In genomic region chr20:41040855-41041254, GRCh38 we compare ENCODE assay signal across 23 cellular contexts. TPM values are rescaled to one million over a fixed set of nuclear protein-coding genes. Genes with fewer than 3 reads are reported as not detected.
DNase-seq lines count a peak whose midpoint lies in the region; ATAC-seq and TF ChIP-seq lines count a peak whose summit lies in the region.
"Had no signal": no experiment of that assay in that cellular context is flagged by ENCODE, and none has a peak within 500 bp of the region (broad histone marks: within the 10 kb centered on the region; RNA-seq: fewer than 3 reads in every experiment).

No MANE protein-coding gene starts in this region.

- H3K4me3 ChIP-seq in DND-41 (ENCODE audit: low read depth in 1 of 2, low read length in 2 of 2) (no peak overlapping the region), esophagus squamous epithelium (no peak overlapping the region)
- H3K4me3 ChIP-seq: HAP-1, skin epidermis, tibial nerve had no signal

- TF ChIP-seq POLR2A in esophagus squamous epithelium (IDR thresholded peaks at IDR 0.05) = no peak

- H3K9me3 ChIP-seq in DND-41 (ENCODE audit: insufficient read depth, low read length, severe bottlenecking) = no peaks in the 10 kb centered on the region
- H3K9me3 ChIP-seq in esophagus squamous epithelium = no peaks in the 10 kb centered on the region
- H3K9me3 ChIP-seq: HAP-1, tibial nerve had no signal

- H3K27ac Mint-ChIP-seq in activated CD4-positive, alpha-beta memory T cell treated with anti-CD3 and anti-CD28 coated beads for 36 hours = peak overlapping the region; percentile 60
- H3K27ac Mint-ChIP-seq in osteocyte (ENCODE audit: unreplicated experiment) = peak overlapping the region; percentile 31
- H3K27ac Mint-ChIP-seq: stimulated activated naive CD8-positive, alpha-beta T cell treated with anti-CD3 and anti-CD28 coated beads, Interleukin-15, amount 100 ng/mL, for 72 hours had no signal

- H3K9ac ChIP-seq in DND-41 (ENCODE audit: low read depth, low read length) = no peak overlapping the region

- TF ChIP-seq CTCF in DND-41 (IDR thresholded peaks at IDR 0.05; ENCODE audit: borderline replicate concordance, extremely low read depth, low read length, poor library complexity, severe bottlenecking) = no peak
- no peak for TF ChIP-seq CTCF in osteocyte (IDR thresholded peaks at IDR 0.05)
- no peak for TF ChIP-seq CTCF in esophagus squamous epithelium (IDR thresholded peaks at IDR 0.05)

- no peaks in the 10 kb centered on the region for H3K27me3 Mint-ChIP-seq in activated T-cell treated with anti-CD3 and anti-CD28 coated beads, Interleukin-2, amount 50 U/mL, for 4 hours (ENCODE audit: low read depth)
- no peaks in the 10 kb centered on the region for H3K27me3 Mint-ChIP-seq in activated CD4-positive, alpha-beta memory T cell treated with anti-CD3 and anti-CD28 coated beads for 36 hours
- no peaks in the 10 kb centered on the region for H3K27me3 Mint-ChIP-seq in osteocyte (ENCODE audit: unreplicated experiment)
- H3K27me3 Mint-ChIP-seq: stimulated activated naive CD8-positive, alpha-beta T cell treated with anti-CD3 and anti-CD28 coated beads, Interleukin-15, amount 100 ng/mL, for 72 hours had no signal

- peaks cover 99% of the 10 kb centered on the region for H3K79me2 ChIP-seq in DND-41 (ENCODE audit: insufficient read depth, low read length)

- H3K36me3 Mint-ChIP-seq in activated T-cell treated with anti-CD3 and anti-CD28 coated beads, Interleukin-2, amount 50 U/mL, for 4 hours (ENCODE audit: insufficient read depth) = peaks cover 21% of the 10 kb centered on the region
- peaks cover 17% of the 10 kb centered on the region for H3K36me3 Mint-ChIP-seq in activated CD4-positive, alpha-beta memory T cell treated with anti-CD3 and anti-CD28 coated beads for 36 hours
- H3K36me3 Mint-ChIP-seq in osteocyte (ENCODE audit: unreplicated experiment) = peaks cover 17% of the 10 kb centered on the region

- peak; percentile 44 to 51 for ATAC-seq in activated T-cell treated with anti-CD3 and anti-CD28 coated beads, Interleukin-2, amount 50 U/mL, for 4 hours
- ATAC-seq in DND-41 (ENCODE audit: insufficient read depth, low read depth) = peak; percentile 77
- ATAC-seq: left ventricle myocardium superior; Panc1; stimulated activated naive CD8-positive, alpha-beta T cell treated with anti-CD3 and anti-CD28 coated beads, Interleukin-15, amount 100 ng/mL, for 72 hours had no signal

- peaks cover 85% of the 10 kb centered on the region for H4K20me1 ChIP-seq in DND-41 (ENCODE audit: insufficient read depth, low read length)

- H3K4me1 ChIP-seq in DND-41 (ENCODE audit: insufficient read depth, low read length) = peaks cover 30% of the 10 kb centered on the region
- peaks cover 13 to 87% (median 16%) of the 10 kb centered on the region in 3 donors for H3K4me1 ChIP-seq in esophagus squamous epithelium
- H3K4me1 ChIP-seq: HAP-1 had no signal

- POLR2A ChIA-PET in activated CD4-positive, alpha-beta memory T cell treated with anti-CD3 and anti-CD28 coated beads for 36 hours (lab: Charles Lee) = interaction anchor here (1.5 kb wide), 1 partner anchor 10 kb away, joined by 4 read pairs; no protein-coding TSS in a partner anchor

- intact Hi-C loops in activated CD4-positive, alpha-beta memory T cell treated with anti-CD3 and anti-CD28 coated beads for 36 hours (cut with micrococcal nuclease) = no loop called here
- intact Hi-C loops in esophagus squamous epithelium (cut with DNase I) = no loop called here

- H3K4me3 Mint-ChIP-seq in activated T-cell treated with anti-CD3 and anti-CD28 coated beads, Interleukin-2, amount 50 U/mL, for 4 hours = no peak overlapping the region
- no peak overlapping the region for H3K4me3 Mint-ChIP-seq in activated CD4-positive, alpha-beta memory T cell treated with anti-CD3 and anti-CD28 coated beads for 36 hours
- no peak overlapping the region for H3K4me3 Mint-ChIP-seq in osteocyte (ENCODE audit: unreplicated experiment)

- no peak for DNase-seq in activated T-cell treated with anti-CD3 and anti-CD28 coated beads, Interleukin-2, amount 50 U/mL, for 4 hours
- DNase-seq in activated T-cell treated with anti-CD3 and anti-CD28 coated beads for 4 hours (no peak), DND-41 (no peak), osteocyte (ENCODE audit: extremely low spot score, unreplicated experiment) (no peak), esophagus squamous epithelium (lab: John Stamatoyannopoulos, UW) (no peak), KBM-7 (no peak)
- no peak for DNase-seq in activated CD4-positive, alpha-beta memory T cell treated with anti-CD3 and anti-CD28 coated beads for 36 hours
- DNase-seq: ACHN; activated CD4-positive, CD25-positive, alpha-beta regulatory T cell; activated gamma-delta T cell; amygdala; left ventricle myocardium superior; NCI-H1105 treated with DMSO at 0.1 percent for 48 hours; NCI-H2029; NCI-H226; NCI-H69; SHP77 treated with DMSO at 0.1 percent for 48 hours; stimulated activated naive CD8-positive, alpha-beta T cell treated with anti-CD3 and anti-CD28 coated beads, Interleukin-15, amount 100 ng/mL, for 72 hours; SW 1271 had no signal

- no peak overlapping the region; the same call in 1 of the 2 replicates for H3K27ac ChIP-seq in DND-41 (ENCODE audit: low read length)
- H3K27ac ChIP-seq in esophagus squamous epithelium = no peak overlapping the region
- H3K27ac ChIP-seq: skin epidermis, tibial nerve had no signal

- H3K4me1 Mint-ChIP-seq in activated T-cell treated with anti-CD3 and anti-CD28 coated beads, Interleukin-2, amount 50 U/mL, for 4 hours (ENCODE audit: low read depth) = peaks cover 78% of the 10 kb centered on the region
- H3K4me1 Mint-ChIP-seq in activated CD4-positive, alpha-beta memory T cell treated with anti-CD3 and anti-CD28 coated beads for 36 hours (ENCODE audit: low read depth) = peaks cover 79% of the 10 kb centered on the region
- H3K4me1 Mint-ChIP-seq in osteocyte (ENCODE audit: unreplicated experiment) = peaks cover 28% of the 10 kb centered on the region

- no peak overlapping the region for H2AFZ ChIP-seq in DND-41 (ENCODE audit: low read depth, low read length)

- H3K27me3 ChIP-seq in DND-41 (ENCODE audit: insufficient read depth, low read length, poor library complexity) (no peaks in the 10 kb centered on the region), esophagus squamous epithelium (no peaks in the 10 kb centered on the region)
- H3K27me3 ChIP-seq: tibial nerve had no signal

- CTCF ChIA-PET in activated CD4-positive, alpha-beta memory T cell treated with anti-CD3 and anti-CD28 coated beads for 36 hours (lab: Charles Lee) = interaction anchor here (1.0 to 2.0 kb wide), 3 partner anchors 11 to 55 kb away, joined by 3 to 10 read pairs (median 6); no protein-coding TSS in a partner anchor

- no peaks in the 10 kb centered on the region for H3K9me3 Mint-ChIP-seq in activated T-cell treated with anti-CD3 and anti-CD28 coated beads, Interleukin-2, amount 50 U/mL, for 4 hours
- H3K9me3 Mint-ChIP-seq in activated CD4-positive, alpha-beta memory T cell treated with anti-CD3 and anti-CD28 coated beads for 36 hours = no peaks in the 10 kb centered on the region
- no peaks in the 10 kb centered on the region for H3K9me3 Mint-ChIP-seq in osteocyte (ENCODE audit: unreplicated experiment)
- H3K9me3 Mint-ChIP-seq: stimulated activated naive CD8-positive, alpha-beta T cell treated with anti-CD3 and anti-CD28 coated beads, Interleukin-15, amount 100 ng/mL, for 72 hours had no signal

- H3K36me3 ChIP-seq in DND-41 (ENCODE audit: insufficient read depth, low read length) (peaks cover 32% of the 10 kb centered on the region), esophagus squamous epithelium (peaks cover 0 to 7% (median 0%) of the 10 kb centered on the region in 3 donors)
- H3K36me3 ChIP-seq: tibial nerve had no signal

- in situ Hi-C loops in KBM-7 (cut with MboI; ENCODE audit: low pct_unique_long_range_greater_than_20kb, low sequenced_read_pairs) = no loop called here

- 71 to 72% methylated on average over 1 of the region's 1 CpG for WGBS in esophagus squamous epithelium, 2 donors

- H3K4me2 ChIP-seq in DND-41 (ENCODE audit: insufficient read depth, low read length) = no peak overlapping the region

RNA-seq across cellular contexts. Expression of gene TOP1, which starts 12.2 kb away (rescaled TPM):
- total RNA-seq in activated T-cell treated with anti-CD3 and anti-CD28 coated beads, Interleukin-2, amount 50 U/mL, for 4 hours = 100 to 1,000 TPM; 117 to 131 (median 121) TPM
- total RNA-seq in activated CD4-positive, alpha-beta memory T cell treated with anti-CD3 and anti-CD28 coated beads for 36 hours = 100 to 1,000 TPM; 128 TPM
- 50.2 and 51.1 TPM in 2 replicates for total RNA-seq in osteocyte
- total RNA-seq in esophagus squamous epithelium = 10 to 100 TPM; 23.1 to 49.9 (median 31.6) TPM
